Comparison of ENCODE assay signal across 1 cellular context in genomic region chr9:123072407-123072995, GRCh38.
TF ChIP-seq lines count a peak whose summit lies in the region.

No MANE protein-coding gene starts in this region.

TF ChIP-seq in IMR-90, 13 proteins besides CTCF, POLR2A, EP300 and RAD21 (continued from another document):
- TF ChIP-seq RFX5 (IDR thresholded peaks at IDR 0.05; ENCODE audit: low read depth, low read length) (no peak), MXI1 (IDR thresholded peaks at IDR 0.05; ENCODE audit: borderline replicate concordance, low read depth, low read length) (no peak)
